8 cellular contexts compared by ENCODE assay signal in the genomic region with DNA sequence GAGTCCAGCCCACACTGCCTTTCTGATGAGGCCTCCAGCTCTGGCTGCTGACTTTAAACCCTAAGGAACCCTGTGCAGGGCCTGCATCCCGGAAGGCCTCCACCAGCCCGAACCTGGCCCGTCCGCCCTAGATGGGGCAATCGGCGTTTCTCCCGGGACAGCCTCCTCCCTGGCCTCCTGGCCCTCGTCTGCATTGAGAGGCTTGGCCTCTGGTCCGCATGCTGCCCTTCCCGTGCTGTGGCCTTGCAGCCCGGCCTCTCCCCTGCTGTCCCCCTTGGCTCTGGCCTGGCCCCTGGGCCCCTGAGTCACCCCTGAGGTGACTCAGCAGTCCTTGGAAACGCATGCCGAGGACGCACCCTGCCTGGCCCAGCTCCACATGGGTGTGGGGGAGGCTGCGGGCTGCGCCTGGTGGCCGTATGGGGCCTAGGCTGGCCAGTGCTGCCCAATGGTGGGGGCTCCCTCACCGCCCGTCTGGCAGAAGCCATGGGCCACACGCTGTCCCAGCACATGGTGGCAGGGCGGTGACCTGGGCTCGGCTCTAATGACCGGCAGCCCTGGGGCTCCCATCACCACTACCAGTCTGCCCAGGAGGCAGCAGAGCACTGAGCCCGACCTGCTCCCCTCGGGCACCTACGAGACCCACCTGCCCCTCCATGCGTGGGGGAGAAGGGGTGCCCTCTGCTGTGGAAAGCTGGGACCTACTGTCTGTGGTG. TPM values are rescaled to one million over a fixed set of nuclear protein-coding genes. Genes with fewer than 3 reads are reported as not detected.
DNase-seq lines count a peak whose midpoint lies in the region; ATAC-seq and TF ChIP-seq lines count a peak whose summit lies in the region.

No MANE protein-coding gene starts in this region.

- TF ChIP-seq CTCF in retinal pigment epithelial cell (conservative IDR thresholded peaks at IDR 0.05; ENCODE audit: low read depth, low read length), result peak; percentile 6
- TF ChIP-seq CTCF in GM10266 (IDR thresholded peaks at IDR 0.05; ENCODE audit: control insufficient read depth, insufficient read depth, low read depth, missing control alignments), result no peak

- no peak overlapping the region for H3K4me3 ChIP-seq in retinal pigment epithelial cell (ENCODE audit: low read length)

- DNase-seq in GM03348 (ENCODE audit: low spot score) (peak; percentile 93), SW480 (ENCODE audit: low spot score) (peak; percentile 87), Right ventricle myocardium inferior (ENCODE audit: missing footprints) (peak; percentile 92), retinal pigment epithelial cell (ENCODE audit: low read depth) (no peak), GM10266 (ENCODE audit: extremely low spot score) (no peak), hippocampal formation (lab: John Stamatoyannopoulos, UW) (no peak)
- DNase-seq in activated naive CD4-positive, alpha-beta T cell treated with Interleukin-2 at 50 U/mL for 16 hours, result no peak

- intact Hi-C loops in Right ventricle myocardium inferior (cut with DNase I), result loop anchor here (2.0 kb wide), 1 partner anchor 26 kb away; a partner anchor contains a TSS

- ATAC-seq in Right ventricle myocardium inferior (peak; percentile 84), GM21526 (IDR thresholded peaks at IDR 0.05; ENCODE audit: low FRiP score, unreplicated experiment) (no peak)

RNA-seq across cellular contexts. Expression of a gene that starts 25.7 kb away (rescaled TPM):
- 22.0 TPM for total RNA-seq in Right ventricle myocardium inferior

RNA-seq across cellular contexts. Expression of a gene that starts 27.8 kb away (rescaled TPM):
- 5.9 TPM for total RNA-seq in Right ventricle myocardium inferior

RNA-seq across cellular contexts. Expression of a gene that starts 31.2 kb away (rescaled TPM):
- total RNA-seq in Right ventricle myocardium inferior, result 21.0 TPM

RNA-seq across cellular contexts. Expression of a gene that starts 36.0 kb away (rescaled TPM):
- total RNA-seq in Right ventricle myocardium inferior, result 4.3 TPM

Comparison
In these comparisons a context has a peak if more than half of its experiments do, and no peak if none do; other contexts are left out.
1. DNase-seq: peak in GM03348 (single experiment), SW480 (single experiment) and Right ventricle myocardium inferior (single experiment); none in retinal pigment epithelial cell (single experiment), GM10266 (single experiment), activated naive CD4-positive, alpha-beta T cell treated with Interleukin-2 at 50 U/mL for 16 hours (single experiment) and hippocampal formation (0 of 2).